ENCODE assay signal across 8 cellular contexts in the genomic region with DNA sequence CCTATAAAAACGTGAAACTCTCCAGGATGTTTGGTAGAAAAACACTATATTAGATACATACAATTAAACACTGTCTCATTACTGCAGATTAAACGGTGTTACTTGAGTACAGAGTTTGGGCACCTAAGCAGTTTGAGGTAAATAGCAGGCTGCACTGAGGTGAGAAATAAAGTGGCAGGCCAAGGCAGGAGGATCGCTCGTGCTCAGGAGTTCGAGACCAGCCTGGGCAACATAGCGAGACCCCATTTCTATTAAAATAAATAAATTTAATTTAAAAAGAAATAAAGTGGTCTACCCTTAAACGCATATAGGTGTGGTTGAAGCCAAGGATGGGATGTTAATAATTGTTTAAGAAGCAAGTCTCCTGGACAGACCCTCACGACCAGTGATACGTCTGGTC. TPM values are rescaled to one million over a fixed set of nuclear protein-coding genes. Genes with fewer than 3 reads are reported as not detected.
DNase-seq lines count a peak whose midpoint lies in the region; ATAC-seq and TF ChIP-seq lines count a peak whose summit lies in the region.

No MANE protein-coding gene starts in this region.

- intact Hi-C loops in CD8-positive, alpha-beta T cell (cut with DNase I, micrococcal nuclease) = loop anchor here (5.0 kb wide), 3 partner anchors 149 to 1821 kb away; partner anchors contain the start of genes MICU2 (in 1 of the 2) and MPHOSPH8 (in 1 of the 2)

- peak overlapping the region; percentile 99 for H3K27ac Mint-ChIP-seq in CD8-positive, alpha-beta T cell
- H3K27ac Mint-ChIP-seq in neural crest cell (ENCODE audit: unreplicated experiment) = peak overlapping the region; percentile 99

- no peak for ATAC-seq in CD8-positive, alpha-beta T cell
- ATAC-seq in HG02623 (IDR thresholded peaks at IDR 0.05; ENCODE audit: unreplicated experiment) = no peak
- no peak for ATAC-seq in GM18498 (IDR thresholded peaks at IDR 0.05; ENCODE audit: unreplicated experiment)
- ATAC-seq in HG02763 (IDR thresholded peaks at IDR 0.05; ENCODE audit: unreplicated experiment) = no peak
- no peak for ATAC-seq in HG02759 (IDR thresholded peaks at IDR 0.05; ENCODE audit: unreplicated experiment)

- H3K4me1 Mint-ChIP-seq in CD8-positive, alpha-beta T cell (ENCODE audit: low read depth) = peaks cover 6% of the 10 kb centered on the region
- peaks cover 15% of the 10 kb centered on the region for H3K4me1 Mint-ChIP-seq in neural crest cell

- CTCF ChIA-PET in CD8-positive, alpha-beta T cell (lab: Charles Lee) = no interaction called here

- H3K4me3 ChIP-seq in CD8-positive, alpha-beta T cell (ENCODE audit: low read depth, low read length) = peak overlapping the region; percentile 94
- peak overlapping the region; percentile 90 for H3K4me3 ChIP-seq in endocrine pancreas (ENCODE audit: control insufficient read depth, insufficient read depth, low read length)

- H3K27me3 ChIP-seq in CD8-positive, alpha-beta T cell (ENCODE audit: insufficient read depth, low read length) = no peaks in the 10 kb centered on the region
- no peaks in the 10 kb centered on the region for H3K27me3 ChIP-seq in endocrine pancreas (ENCODE audit: control insufficient read depth, insufficient read depth, low read length)

- no peak for TF ChIP-seq CTCF in CD8-positive, alpha-beta T cell (IDR thresholded peaks at IDR 0.05)
- no peak for TF ChIP-seq CTCF in neural crest cell (conservative IDR thresholded peaks at IDR 0.05)

- peak overlapping the region; percentile 92 for H3K9ac ChIP-seq in endocrine pancreas (ENCODE audit: control insufficient read depth, insufficient read depth, low read length)

- H3K27me3 Mint-ChIP-seq in CD8-positive, alpha-beta T cell (ENCODE audit: low read depth) = no peaks in the 10 kb centered on the region
- peaks cover 4% of the 10 kb centered on the region for H3K27me3 Mint-ChIP-seq in neural crest cell (ENCODE audit: low read depth)

- H3K4me3 Mint-ChIP-seq in CD8-positive, alpha-beta T cell = peak overlapping the region; percentile 99
- H3K4me3 Mint-ChIP-seq in neural crest cell = peak overlapping the region; percentile 99

- H3K36me3 Mint-ChIP-seq in CD8-positive, alpha-beta T cell = peaks cover 10% of the 10 kb centered on the region
- peaks cover 12% of the 10 kb centered on the region for H3K36me3 Mint-ChIP-seq in neural crest cell (ENCODE audit: low read depth)

- no peaks in the 10 kb centered on the region for H3K36me3 ChIP-seq in CD8-positive, alpha-beta T cell (ENCODE audit: insufficient read depth, low read length)
- H3K36me3 ChIP-seq in endocrine pancreas (ENCODE audit: control insufficient read depth, insufficient read depth, low read length) = no peaks in the 10 kb centered on the region

- no peak for DNase-seq in CD8-positive, alpha-beta T cell
- peak; percentile 9 for DNase-seq in NCI-H82 treated with DMSO at 0.1 percent for 48 hours (lab: John Stamatoyannopoulos, UW; ENCODE audit: unreplicated experiment)
- no peak for DNase-seq in neural crest cell (ENCODE audit: low read depth, low spot score)

- POLR2A ChIA-PET in CD8-positive, alpha-beta T cell (lab: Charles Lee) = interaction anchor here (1.2 to 3.6 kb wide), 3 partner anchors 9 to 82 kb away, joined by 5 to 30 read pairs (median 13); partner anchors contain the start of gene ZMYM5

- peak overlapping the region; percentile 94 for H3K27ac ChIP-seq in CD8-positive, alpha-beta T cell (ENCODE audit: low read depth, low read length)

- H3K9me3 Mint-ChIP-seq in CD8-positive, alpha-beta T cell = no peaks in the 10 kb centered on the region
- no peaks in the 10 kb centered on the region for H3K9me3 Mint-ChIP-seq in neural crest cell

- no peaks in the 10 kb centered on the region for H3K9me3 ChIP-seq in CD8-positive, alpha-beta T cell (ENCODE audit: low read length)
- no peaks in the 10 kb centered on the region for H3K9me3 ChIP-seq in endocrine pancreas (ENCODE audit: control insufficient read depth, low read length)

- H3K4me1 ChIP-seq in CD8-positive, alpha-beta T cell (ENCODE audit: insufficient read depth, low read length) = no peaks in the 10 kb centered on the region
- no peaks in the 10 kb centered on the region for H3K4me1 ChIP-seq in endocrine pancreas (ENCODE audit: control insufficient read depth, insufficient read depth, low read length)

RNA-seq across cellular contexts. Expression of gene PSPC1, which starts 1.2 kb away (rescaled TPM):
- total RNA-seq in CD8-positive, alpha-beta T cell = 10 to 100 TPM; 76.4 to 80.6 TPM
- total RNA-seq in neural crest cell = 81.1 and 85.3 TPM in 2 replicates
